Comparison of ENCODE assay signal across 1 cellular context in genomic region chr11:69986421-69987229, GRCh38.
TF ChIP-seq lines count a peak whose summit lies in the region.

No MANE protein-coding gene starts in this region.

TF ChIP-seq in H1, 55 proteins besides CTCF, POLR2A, EP300 and RAD21:
- TF ChIP-seq CHD2 (IDR thresholded peaks at IDR 0.05; ENCODE audit: low read length), result no peak
- no peak for TF ChIP-seq CBX8 (IDR thresholded peaks at IDR 0.05; ENCODE audit: borderline replicate concordance, low read depth, low read length)
- no peak for TF ChIP-seq FOSL1 (IDR thresholded peaks at IDR 0.05; ENCODE audit: insufficient read depth, low read depth, low read length)
- no peak for TF ChIP-seq TCF12 (IDR thresholded peaks at IDR 0.05; ENCODE audit: low read depth, low read length)
- no peak for TF ChIP-seq USF2 (IDR thresholded peaks at IDR 0.05; ENCODE audit: low read length)
- no peak for TF ChIP-seq BRCA1 (IDR thresholded peaks at IDR 0.05; ENCODE audit: low read depth, low read length)
- no peak for TF ChIP-seq GTF2F1 (IDR thresholded peaks at IDR 0.05; ENCODE audit: borderline replicate concordance, low read depth, low read length)
- no peak for TF ChIP-seq RNF2 (IDR thresholded peaks at IDR 0.05; ENCODE audit: borderline replicate concordance, low read depth, low read length, missing control alignments, poor library complexity, severe bottlenecking)
- TF ChIP-seq E2F6 (IDR thresholded peaks at IDR 0.05), result no peak
- TF ChIP-seq YY1 (IDR thresholded peaks at IDR 0.05; ENCODE audit: low read depth, low read length), result no peak
- no peak for TF ChIP-seq SP2 (IDR thresholded peaks at IDR 0.05; ENCODE audit: low read length)
- TF ChIP-seq KDM1A (IDR thresholded peaks at IDR 0.05; ENCODE audit: borderline replicate concordance, low read length), result no peak
- TF ChIP-seq BCL11A (IDR thresholded peaks at IDR 0.05; ENCODE audit: low read depth in 2 of 2, low read length in 2 of 2), result no peak
- no peak for TF ChIP-seq CHD7 (IDR thresholded peaks at IDR 0.05; ENCODE audit: insufficient replicate concordance, low read length)
- no peak for TF ChIP-seq JUND (IDR thresholded peaks at IDR 0.05; ENCODE audit: low read length)
- TF ChIP-seq ZNF274 (IDR thresholded peaks at IDR 0.05; ENCODE audit: borderline replicate concordance, extremely low read depth, low read length), result no peak
- TF ChIP-seq POU5F1 (IDR thresholded peaks at IDR 0.05; ENCODE audit: low read depth, low read length), result no peak
- TF ChIP-seq MAX (IDR thresholded peaks at IDR 0.05), result no peak
- no peak for TF ChIP-seq NRF1 (IDR thresholded peaks at IDR 0.05; ENCODE audit: low read depth, low read length)
